Comparison of ENCODE assay signal across 2 cellular contexts in genomic region chr1:14165289-14165867, GRCh38.
TF ChIP-seq lines count a peak whose summit lies in the region.

No MANE protein-coding gene starts in this region.

TF ChIP-seq in GM23338, 12 proteins besides CTCF, POLR2A, EP300 and RAD21:
- no peak for TF ChIP-seq EZH2 (IDR thresholded peaks at IDR 0.05; ENCODE audit: low read depth, unreplicated experiment)
- no peak for TF ChIP-seq ZNF114 (CRISPR knock-in tag; IDR thresholded peaks at IDR 0.05)
- TF ChIP-seq, protein P1, sequence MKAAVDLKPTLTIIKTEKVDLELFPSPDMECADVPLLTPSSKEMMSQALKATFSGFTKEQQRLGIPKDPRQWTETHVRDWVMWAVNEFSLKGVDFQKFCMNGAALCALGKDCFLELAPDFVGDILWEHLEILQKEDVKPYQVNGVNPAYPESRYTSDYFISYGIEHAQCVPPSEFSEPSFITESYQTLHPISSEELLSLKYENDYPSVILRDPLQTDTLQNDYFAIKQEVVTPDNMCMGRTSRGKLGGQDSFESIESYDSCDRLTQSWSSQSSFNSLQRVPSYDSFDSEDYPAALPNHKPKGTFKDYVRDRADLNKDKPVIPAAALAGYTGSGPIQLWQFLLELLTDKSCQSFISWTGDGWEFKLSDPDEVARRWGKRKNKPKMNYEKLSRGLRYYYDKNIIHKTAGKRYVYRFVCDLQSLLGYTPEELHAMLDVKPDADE (IDR thresholded peaks at IDR 0.05): no peak
- TF ChIP-seq STAT1 (IDR thresholded peaks at IDR 0.05; ENCODE audit: unreplicated experiment): no peak
- TF ChIP-seq CREB1 (CRISPR knock-in tag; IDR thresholded peaks at IDR 0.05; ENCODE audit: low read depth): no peak
- no peak for TF ChIP-seq JUNB (IDR thresholded peaks at IDR 0.05; ENCODE audit: unreplicated experiment)
- TF ChIP-seq, protein P2, sequence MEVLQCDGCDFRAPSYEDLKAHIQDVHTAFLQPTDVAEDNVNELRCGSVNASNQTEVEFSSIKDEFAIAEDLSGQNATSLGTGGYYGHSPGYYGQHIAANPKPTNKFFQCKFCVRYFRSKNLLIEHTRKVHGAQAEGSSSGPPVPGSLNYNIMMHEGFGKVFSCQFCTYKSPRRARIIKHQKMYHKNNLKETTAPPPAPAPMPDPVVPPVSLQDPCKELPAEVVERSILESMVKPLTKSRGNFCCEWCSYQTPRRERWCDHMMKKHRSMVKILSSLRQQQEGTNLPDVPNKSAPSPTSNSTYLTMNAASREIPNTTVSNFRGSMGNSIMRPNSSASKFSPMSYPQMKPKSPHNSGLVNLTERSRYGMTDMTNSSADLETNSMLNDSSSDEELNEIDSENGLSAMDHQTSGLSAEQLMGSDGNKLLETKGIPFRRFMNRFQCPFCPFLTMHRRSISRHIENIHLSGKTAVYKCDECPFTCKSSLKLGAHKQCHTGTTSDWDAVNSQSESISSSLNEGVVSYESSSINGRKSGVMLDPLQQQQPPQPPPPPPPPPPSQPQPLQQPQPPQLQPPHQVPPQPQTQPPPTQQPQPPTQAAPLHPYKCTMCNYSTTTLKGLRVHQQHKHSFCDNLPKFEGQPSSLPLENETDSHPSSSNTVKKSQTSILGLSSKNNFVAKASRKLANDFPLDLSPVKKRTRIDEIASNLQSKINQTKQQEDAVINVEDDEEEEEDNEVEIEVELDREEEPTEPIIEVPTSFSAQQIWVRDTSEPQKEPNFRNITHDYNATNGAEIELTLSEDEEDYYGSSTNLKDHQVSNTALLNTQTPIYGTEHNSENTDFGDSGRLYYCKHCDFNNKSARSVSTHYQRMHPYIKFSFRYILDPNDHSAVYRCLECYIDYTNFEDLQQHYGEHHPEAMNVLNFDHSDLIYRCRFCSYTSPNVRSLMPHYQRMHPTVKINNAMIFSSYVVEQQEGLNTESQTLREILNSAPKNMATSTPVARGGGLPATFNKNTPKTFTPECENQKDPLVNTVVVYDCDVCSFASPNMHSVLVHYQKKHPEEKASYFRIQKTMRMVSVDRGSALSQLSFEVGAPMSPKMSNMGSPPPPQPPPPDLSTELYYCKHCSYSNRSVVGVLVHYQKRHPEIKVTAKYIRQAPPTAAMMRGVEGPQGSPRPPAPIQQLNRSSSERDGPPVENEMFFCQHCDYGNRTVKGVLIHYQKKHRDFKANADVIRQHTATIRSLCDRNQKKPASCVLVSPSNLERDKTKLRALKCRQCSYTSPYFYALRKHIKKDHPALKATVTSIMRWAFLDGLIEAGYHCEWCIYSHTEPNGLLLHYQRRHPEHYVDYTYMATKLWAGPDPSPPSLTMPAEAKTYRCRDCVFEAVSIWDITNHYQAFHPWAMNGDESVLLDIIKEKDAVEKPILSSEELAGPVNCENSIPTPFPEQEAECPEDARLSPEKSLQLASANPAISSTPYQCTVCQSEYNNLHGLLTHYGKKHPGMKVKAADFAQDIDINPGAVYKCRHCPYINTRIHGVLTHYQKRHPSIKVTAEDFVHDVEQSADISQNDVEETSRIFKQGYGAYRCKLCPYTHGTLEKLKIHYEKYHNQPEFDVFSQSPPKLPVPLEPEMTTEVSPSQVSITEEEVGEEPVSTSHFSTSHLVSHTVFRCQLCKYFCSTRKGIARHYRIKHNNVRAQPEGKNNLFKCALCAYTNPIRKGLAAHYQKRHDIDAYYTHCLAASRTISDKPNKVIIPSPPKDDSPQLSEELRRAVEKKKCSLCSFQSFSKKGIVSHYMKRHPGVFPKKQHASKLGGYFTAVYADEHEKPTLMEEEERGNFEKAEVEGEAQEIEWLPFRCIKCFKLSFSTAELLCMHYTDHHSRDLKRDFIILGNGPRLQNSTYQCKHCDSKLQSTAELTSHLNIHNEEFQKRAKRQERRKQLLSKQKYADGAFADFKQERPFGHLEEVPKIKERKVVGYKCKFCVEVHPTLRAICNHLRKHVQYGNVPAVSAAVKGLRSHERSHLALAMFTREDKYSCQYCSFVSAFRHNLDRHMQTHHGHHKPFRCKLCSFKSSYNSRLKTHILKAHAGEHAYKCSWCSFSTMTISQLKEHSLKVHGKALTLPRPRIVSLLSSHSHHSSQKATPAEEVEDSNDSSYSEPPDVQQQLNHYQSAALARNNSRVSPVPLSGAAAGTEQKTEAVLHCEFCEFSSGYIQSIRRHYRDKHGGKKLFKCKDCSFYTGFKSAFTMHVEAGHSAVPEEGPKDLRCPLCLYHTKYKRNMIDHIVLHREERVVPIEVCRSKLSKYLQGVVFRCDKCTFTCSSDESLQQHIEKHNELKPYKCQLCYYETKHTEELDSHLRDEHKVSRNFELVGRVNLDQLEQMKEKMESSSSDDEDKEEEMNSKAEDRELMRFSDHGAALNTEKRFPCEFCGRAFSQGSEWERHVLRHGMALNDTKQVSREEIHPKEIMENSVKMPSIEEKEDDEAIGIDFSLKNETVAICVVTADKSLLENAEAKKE (CRISPR knock-in tag; IDR thresholded peaks at IDR 0.05): no peak
- no peak for TF ChIP-seq REST (IDR thresholded peaks at IDR 0.05; ENCODE audit: unreplicated experiment)
- TF ChIP-seq EZH2phosphoT487 (IDR thresholded peaks at IDR 0.05; ENCODE audit: unreplicated experiment): no peak
- TF ChIP-seq POLR2AphosphoS5 (IDR thresholded peaks at IDR 0.05; ENCODE audit: low read depth): no peak
- TF ChIP-seq ZNF331 (CRISPR knock-in tag; IDR thresholded peaks at IDR 0.05; ENCODE audit: low read depth): no peak
- no peak for TF ChIP-seq NANOG (IDR thresholded peaks at IDR 0.05; ENCODE audit: borderline replicate concordance)

TF ChIP-seq in H1, 55 proteins besides CTCF, POLR2A, EP300 and RAD21:
- TF ChIP-seq RNF2 (IDR thresholded peaks at IDR 0.05; ENCODE audit: borderline replicate concordance, low read depth, low read length, missing control alignments, poor library complexity, severe bottlenecking) (no peak), POU5F1 (IDR thresholded peaks at IDR 0.05; ENCODE audit: low read depth, low read length) (no peak), SIRT6 (IDR thresholded peaks at IDR 0.05; ENCODE audit: low read length) (no peak), ZNF274 (IDR thresholded peaks at IDR 0.05; ENCODE audit: borderline replicate concordance, extremely low read depth, low read length) (no peak), CHD2 (IDR thresholded peaks at IDR 0.05; ENCODE audit: low read length) (no peak), RBBP5 (IDR thresholded peaks at IDR 0.05; ENCODE audit: borderline replicate concordance, low read depth, low read length) (no peak)
TF ChIP-seq in H1: peak in this region for 0.
